Comparison of ENCODE assay signal across 27 cellular contexts in genomic region chr18:59323931-59324622, GRCh38. TPM values are rescaled to one million over a fixed set of nuclear protein-coding genes. Genes with fewer than 3 reads are reported as not detected.
DNase-seq lines count a peak whose midpoint lies in the region; ATAC-seq and TF ChIP-seq lines count a peak whose summit lies in the region.
"Had no signal": no experiment of that assay in that cellular context is flagged by ENCODE, and none has a peak within 500 bp of the region (broad histone marks: within the 10 kb centered on the region; RNA-seq: fewer than 3 reads in every experiment).

No MANE protein-coding gene starts in this region.

- intact Hi-C loops in PC-9 (cut with micrococcal nuclease; ENCODE audit: unreplicated experiment) (no loop called here), sigmoid colon (cut with DNase I) (no loop called here)

- no peak for TF ChIP-seq POLR2A in sigmoid colon (IDR thresholded peaks at IDR 0.05)

- H2AFZ ChIP-seq in PC-9 (no peak overlapping the region), smooth muscle cell (ENCODE audit: low read depth) (no peak overlapping the region)

- TSS peak; percentile 15 for BruUV-seq in PC-9 (replicated peaks; lab: Mats Ljungman, UMichigan)

- peaks cover 0 to 9% of the 10 kb centered on the region in 2 donors for H3K9me3 Mint-ChIP-seq in activated naive CD4-positive, alpha-beta T cell treated with anti-CD3 and anti-CD28 coated beads, Interleukin-2, amount 50 U/mL, for 72 hours
- H3K9me3 Mint-ChIP-seq: activated naive CD4-positive, alpha-beta T cell treated with anti-CD3 and anti-CD28 coated beads, Interleukin-2, amount 10 ng/mL, durations not matched to agents 7 days and 5 days had no signal

- 95% methylated on average over 7 of the region's 7 CpGs for WGBS in smooth muscle cell (ENCODE audit: low lambda C conversion rate)
- WGBS in sigmoid colon, 2 donors: 95 to 98% methylated on average over 7 of the region's 7 CpGs

- H3K4me2 ChIP-seq in PC-9 (no peak overlapping the region), smooth muscle cell (no peak overlapping the region)

- H3K27me3 ChIP-seq in PC-9 (ENCODE audit: insufficient read depth, low read depth) (no peaks in the 10 kb centered on the region), smooth muscle cell (ENCODE audit: low read depth) (peaks cover 6% of the 10 kb centered on the region), sigmoid colon (no peaks in the 10 kb centered on the region)
- H3K27me3 ChIP-seq: upper lobe of right lung had no signal

- CTCF ChIA-PET in PC-9 (lab: Charles Lee): no interaction called here

- H3K9ac ChIP-seq in smooth muscle cell (ENCODE audit: low read depth): no peak overlapping the region

- peak overlapping the region; percentile 2 to 37 for H3K27ac Mint-ChIP-seq in activated naive CD4-positive, alpha-beta T cell treated with anti-CD3 and anti-CD28 coated beads, Interleukin-2, amount 50 U/mL, for 72 hours
- H3K27ac Mint-ChIP-seq: activated naive CD4-positive, alpha-beta T cell treated with anti-CD3 and anti-CD28 coated beads, Interleukin-2, amount 10 ng/mL, durations not matched to agents 7 days and 5 days; CD4-positive, CD25-positive, alpha-beta regulatory T cell had no signal

- H3K36me3 ChIP-seq in PC-9 (ENCODE audit: low read depth) (peaks cover 15% of the 10 kb centered on the region), smooth muscle cell (ENCODE audit: low read depth) (peaks cover 20% of the 10 kb centered on the region), sigmoid colon (peaks cover 0 to 32% (median 12%) of the 10 kb centered on the region in 4 donors)

- H3K9me3 ChIP-seq in PC-9 (ENCODE audit: insufficient read depth, low read depth) (no peaks in the 10 kb centered on the region), smooth muscle cell (replicated peaks; ENCODE audit: low read depth) (no peaks in the 10 kb centered on the region), sigmoid colon (no peaks in the 10 kb centered on the region)
- H3K9me3 ChIP-seq: upper lobe of right lung had no signal

- TF ChIP-seq EP300 in sigmoid colon (IDR thresholded peaks at IDR 0.05): no peak

- peaks cover 0 to 34% of the 10 kb centered on the region in 2 donors for H3K36me3 Mint-ChIP-seq in activated naive CD4-positive, alpha-beta T cell treated with anti-CD3 and anti-CD28 coated beads, Interleukin-2, amount 50 U/mL, for 72 hours

- H3K79me2 ChIP-seq in PC-9 (ENCODE audit: low read depth): no peaks in the 10 kb centered on the region
- H3K79me2 ChIP-seq in smooth muscle cell (ENCODE audit: low read depth): no peaks in the 10 kb centered on the region

- no peak overlapping the region for H3K4me3 ChIP-seq in PC-9
- H3K4me3 ChIP-seq in smooth muscle cell: no peak overlapping the region
- H3K4me3 ChIP-seq in sigmoid colon: no peak overlapping the region
- H3K4me3 ChIP-seq: upper lobe of right lung had no signal

- H3K4me1 ChIP-seq in PC-9 (replicated peaks; ENCODE audit: insufficient read depth) (no peaks in the 10 kb centered on the region), smooth muscle cell (ENCODE audit: low read depth) (no peaks in the 10 kb centered on the region), sigmoid colon (no peaks in the 10 kb centered on the region)
- H3K4me1 ChIP-seq: upper lobe of right lung had no signal

- H3K9me2 ChIP-seq in PC-9 (ENCODE audit: insufficient read depth): no peaks in the 10 kb centered on the region

- no peaks in the 10 kb centered on the region for H3F3A ChIP-seq in PC-9 (ENCODE audit: insufficient read depth, low read depth)
- H3F3A ChIP-seq in smooth muscle cell (ENCODE audit: low read depth): peaks cover 9% of the 10 kb centered on the region

- DNase-seq in activated naive CD4-positive, alpha-beta T cell treated with anti-CD3 and anti-CD28 coated beads, Interleukin-2, amount 50 U/mL, for 72 hours (ENCODE audit: low spot score in 2 of 2): no peak
- no peak for DNase-seq in activated naive CD4-positive, alpha-beta T cell (lab: John Stamatoyannopoulos, UW)
- DNase-seq in PC-9 (no peak), fibroblast of peridontal ligament (ENCODE audit: extremely low read depth) (peak; percentile 31), smooth muscle cell (lab: John Stamatoyannopoulos, UW; ENCODE audit: unreplicated experiment) (no peak), T1000 (lab: John Stamatoyannopoulos, UW) (no peak), sigmoid colon (no peak), NCI-H146 treated with DMSO at 0.1 percent for 48 hours (lab: John Stamatoyannopoulos, UW; ENCODE audit: unreplicated experiment) (no peak)
- DNase-seq: activated CD4-positive, alpha-beta T cell treated with anti-CD3 and anti-CD28 coated beads, Interleukin-2, amount 50 U/mL, for 4 hours; activated naive CD4-positive, alpha-beta T cell treated with anti-CD3 and anti-CD28 coated beads, Interleukin-2, amount 10 ng/mL, durations not matched to agents 7 days and 5 days; activated T-cell treated with anti-CD3 and anti-CD28 coated beads for 4 hours; CD4-positive, CD25-positive, alpha-beta regulatory T cell; HCEC 1CT; head of caudate nucleus; mesendoderm; NCI-H1417 treated with DMSO at 0.1 percent for 48 hours; retina; stimulated activated CD4-positive, alpha-beta T cell treated with anti-CD3 and anti-CD28 coated beads, Interleukin-15, amount 100 ng/mL, for 24 hours; stimulated activated naive CD4-positive, alpha-beta T cell treated with Interleukin-2 at 50 U/mL for 16 hours; SW 1271; upper lobe of right lung had no signal

- TF ChIP-seq CTCF in PC-9 (conservative IDR thresholded peaks at IDR 0.05): no peak
- no peak for TF ChIP-seq CTCF in smooth muscle cell (IDR thresholded peaks at IDR 0.05; ENCODE audit: borderline replicate concordance, insufficient read depth, poor library complexity, severe bottlenecking)
- no peak for TF ChIP-seq CTCF in sigmoid colon (IDR thresholded peaks at IDR 0.05)

- H4K20me1 ChIP-seq in PC-9 (ENCODE audit: insufficient read depth) (no peaks in the 10 kb centered on the region), smooth muscle cell (ENCODE audit: low read depth) (peaks cover 7% of the 10 kb centered on the region)

- H3K27ac ChIP-seq in PC-9: no peak overlapping the region
- H3K27ac ChIP-seq in smooth muscle cell (ENCODE audit: low read depth): peak overlapping the region; percentile 22
- no peak overlapping the region for H3K27ac ChIP-seq in sigmoid colon
- H3K27ac ChIP-seq: RWPE1, upper lobe of right lung had no signal

- ATAC-seq in activated naive CD4-positive, alpha-beta T cell treated with anti-CD3 and anti-CD28 coated beads, Interleukin-2, amount 50 U/mL, for 72 hours: peak; percentile 11 to 16
- ATAC-seq: upper lobe of right lung had no signal

- POLR2A ChIA-PET in PC-9 (lab: Charles Lee; ENCODE audit: unreplicated experiment): no interaction called here

RNA-seq across cellular contexts. Expression of gene CPLX4, which starts 5.6 kb away (rescaled TPM):
- total RNA-seq in activated naive CD4-positive, alpha-beta T cell treated with anti-CD3 and anti-CD28 coated beads, Interleukin-2, amount 50 U/mL, for 72 hours: not detected
- total RNA-seq in PC-9 (2021) (not detected in 2 replicates), smooth muscle cell (not detected in 2 replicates), sigmoid colon (under 1 TPM in 1 of 4 donors, not detected in 3; 0.33 TPM)
- polyA plus RNA-seq in smooth muscle cell (not detected in 2 replicates), sigmoid colon (not detected)
- total RNA-seq: A172; bronchial epithelial cell; CD4-positive, CD25-positive, alpha-beta regulatory T cell; dermis microvascular lymphatic vessel endothelial cell; neural crest cell; upper lobe of right lung had no signal
- polyA plus RNA-seq: CD4-positive, CD25-positive, alpha-beta regulatory T cell; esophagus had no signal

RNA-seq across cellular contexts. Expression of gene LMAN1, which starts 35.0 kb away (rescaled TPM):
- 100 to 1,000 TPM; 141 to 144 TPM for total RNA-seq in activated naive CD4-positive, alpha-beta T cell treated with anti-CD3 and anti-CD28 coated beads, Interleukin-2, amount 50 U/mL, for 72 hours
- 77.3 and 78.3 TPM in 2 replicates for total RNA-seq in PC-9 (2021)
- total RNA-seq in smooth muscle cell: 206 and 270 TPM in 2 replicates
- 120 and 126 TPM in 2 replicates for polyA plus RNA-seq in smooth muscle cell
- 10 to 100 TPM; 47.1 to 65.2 (median 56.9) TPM for total RNA-seq in sigmoid colon
- polyA plus RNA-seq in sigmoid colon: 10 to 100 TPM in 1 of 3 donors, 1 to 10 TPM in 2; 4.8 to 24.6 (median 7.4) TPM

RNA-seq across cellular contexts. Expression of gene RAX, which starts 50.8 kb away (rescaled TPM):
- total RNA-seq in activated naive CD4-positive, alpha-beta T cell treated with anti-CD3 and anti-CD28 coated beads, Interleukin-2, amount 50 U/mL, for 72 hours: under 1 TPM in 1 of 2 donors, not detected in 1; 0.56 TPM
- total RNA-seq in PC-9 (2021) (not detected in 2 replicates), smooth muscle cell (not detected in 2 replicates), sigmoid colon (not detected)
- polyA plus RNA-seq in smooth muscle cell (0.21 TPM in 1 of 2 replicates, not detected in the other), sigmoid colon (not detected)
- total RNA-seq: A172; bronchial epithelial cell; CD4-positive, CD25-positive, alpha-beta regulatory T cell; dermis microvascular lymphatic vessel endothelial cell; neural crest cell; upper lobe of right lung had no signal
- polyA plus RNA-seq: CD4-positive, CD25-positive, alpha-beta regulatory T cell had no signal
